9 cellular contexts compared by ENCODE assay signal in genomic region chr5:135977375-135977928, GRCh38. TPM values are rescaled to one million over a fixed set of nuclear protein-coding genes. Genes with fewer than 3 reads are reported as not detected.
A peak's percentile ranks its signal among the peaks of the same experiment; 100 is the strongest.
DNase-seq lines count a peak whose midpoint lies in the region; ATAC-seq, FAIRE-seq and TF ChIP-seq lines count a peak whose summit lies in the region.
"Had no signal": no experiment of that assay in that cellular context is flagged by ENCODE, and none has a peak within 500 bp of the region (broad histone marks: within the 10 kb centered on the region; RNA-seq: fewer than 3 reads in every experiment).

No MANE protein-coding gene starts in this region.

- no peaks in the 10 kb centered on the region for H3K9me1 ChIP-seq in keratinocyte (ENCODE audit: control insufficient read depth, extremely low read depth, insufficient read depth, low read length)

- no peak overlapping the region for H3K4me2 ChIP-seq in OCI-LY1 (ENCODE audit: low read length)
- no peak overlapping the region for H3K4me2 ChIP-seq in keratinocyte (ENCODE audit: control insufficient read depth, extremely low read depth, insufficient read depth, low read depth, low read length)

- no peaks in the 10 kb centered on the region for H3K27me3 ChIP-seq in OCI-LY1 (ENCODE audit: insufficient read depth, low read length)
- no peaks in the 10 kb centered on the region for H3K27me3 ChIP-seq in ascending aorta
- no peaks in the 10 kb centered on the region for H3K27me3 ChIP-seq in keratinocyte (ENCODE audit: control insufficient read depth, extremely low read depth, insufficient read depth, low read length)

- H3K27ac ChIP-seq in OCI-LY1 (ENCODE audit: low read depth, low read length, poor library complexity, severe bottlenecking) (no peak overlapping the region), ascending aorta (no peak overlapping the region), keratinocyte (ENCODE audit: control insufficient read depth, insufficient read depth, low read length) (no peak overlapping the region)

- H3K9me2 ChIP-seq in OCI-LY1 (ENCODE audit: low read depth, low read length), result no peaks in the 10 kb centered on the region

- DNase-seq in CD1c-positive myeloid dendritic cell (ENCODE audit: extremely low spot score) (peak; percentile 90), ascending aorta (ENCODE audit: low spot score in 2 of 2) (peak; percentile 55 to 84), keratinocyte (ENCODE audit: low read depth, low spot score) (peak; percentile 25), HTR-8/SVneo (ENCODE audit: insufficient read length, low spot score) (no peak), mesenteric fat pad (ENCODE audit: low spot score) (no peak)
- DNase-seq in stimulated activated CD4-positive, alpha-beta T cell treated with anti-CD3 and anti-CD28 coated beads, TNF-alpha, amount 100 ng/mL, for 24 hours (ENCODE audit: low read depth in 3 of 3), result peak; percentile 4 to 47 (median 15)

- dilution Hi-C loops in keratinocyte (cut with MboI; ENCODE audit: extremely low pct_ligation_motif_present, low sequenced_read_pairs), result no loop called here

- no peaks in the 10 kb centered on the region for H3F3A ChIP-seq in OCI-LY1 (ENCODE audit: insufficient read depth, low read length)

- H2AFZ ChIP-seq in OCI-LY1 (ENCODE audit: low read length) (no peak overlapping the region), keratinocyte (ENCODE audit: control insufficient read depth, low read length) (no peak overlapping the region)

- FAIRE-seq in keratinocyte (lab: Jason Lieb, UNC) (peak; percentile 66), HTR-8/SVneo (lab: Jason Lieb, UNC) (no peak)
- FAIRE-seq: islet of Langerhans had no signal

- H3K4me1 ChIP-seq in OCI-LY1 (ENCODE audit: insufficient read depth, low read length, severe bottlenecking) (no peaks in the 10 kb centered on the region), ascending aorta (peaks cover 0 to 9% of the 10 kb centered on the region in 2 donors), keratinocyte (ENCODE audit: control insufficient read depth, extremely low read depth, insufficient read depth, low read length) (peaks cover 8% of the 10 kb centered on the region)

- TF ChIP-seq CTCF in OCI-LY1 (IDR thresholded peaks at IDR 0.05; ENCODE audit: low read length) (peak; percentile 85), ascending aorta (IDR thresholded peaks at IDR 0.05) (peak; percentile 18 to 43 (median 40)), keratinocyte (optimal IDR thresholded peaks at IDR 0.05 in 1 of 3, IDR thresholded peaks at IDR 0.05 in 1 of 3, conservative IDR thresholded peaks at IDR 0.05 in 1 of 3; ENCODE audit: extremely low read depth in 1 of 3, insufficient read depth in 2 of 3, low read length in 3 of 3) (peak; percentile 90 to 98 (median 97))

- intact Hi-C loops in ascending aorta (cut with DNase I), result no loop called here

- H3K9ac ChIP-seq in OCI-LY1 (ENCODE audit: low read length), result no peak overlapping the region
- H3K9ac ChIP-seq in keratinocyte (ENCODE audit: control insufficient read depth, extremely low read depth, insufficient read depth, low read length), result no peak overlapping the region

- H3K36me3 ChIP-seq in OCI-LY1 (ENCODE audit: insufficient read depth, low read length), result no peaks in the 10 kb centered on the region
- no peaks in the 10 kb centered on the region for H3K36me3 ChIP-seq in ascending aorta
- no peaks in the 10 kb centered on the region for H3K36me3 ChIP-seq in keratinocyte (ENCODE audit: control insufficient read depth in 2 of 2, extremely low read depth in 1 of 2, insufficient read depth in 2 of 2, low read length in 2 of 2)

- H3K9me3 ChIP-seq in OCI-LY1 (ENCODE audit: low read length) (no peaks in the 10 kb centered on the region), ascending aorta (no peaks in the 10 kb centered on the region), keratinocyte (ENCODE audit: control insufficient read depth, low read depth, low read length) (no peaks in the 10 kb centered on the region)

- H4K20me1 ChIP-seq in OCI-LY1 (ENCODE audit: insufficient read depth, low read length) (no peaks in the 10 kb centered on the region), keratinocyte (ENCODE audit: control insufficient read depth, extremely low read depth, insufficient read depth, low read length) (no peaks in the 10 kb centered on the region)

- H3K79me2 ChIP-seq in OCI-LY1 (ENCODE audit: insufficient read depth, low read length), result no peaks in the 10 kb centered on the region
- H3K79me2 ChIP-seq in keratinocyte (ENCODE audit: control insufficient read depth, insufficient read depth, low read length), result no peaks in the 10 kb centered on the region

- no peak overlapping the region for H3K4me3 ChIP-seq in OCI-LY1 (ENCODE audit: low read depth, low read length, poor library complexity, severe bottlenecking)
- H3K4me3 ChIP-seq in ascending aorta, result no peak overlapping the region
- no peak overlapping the region for H3K4me3 ChIP-seq in keratinocyte (ENCODE audit: control insufficient read depth in 2 of 3, extremely low read depth in 1 of 3, insufficient read depth in 2 of 3, low read depth in 1 of 3, low read length in 3 of 3)

- peak; percentile 82 for ATAC-seq in GM21717 (IDR thresholded peaks at IDR 0.05; ENCODE audit: unreplicated experiment)

RNA-seq across cellular contexts. Expression of gene LECT2, which starts 22.7 kb away (rescaled TPM):
- not detected for total RNA-seq in ascending aorta
- polyA plus RNA-seq in keratinocyte, result 0.08 TPM in 1 of 3 replicates, not detected in the others
- polyA plus RNA-seq in keratinocyte (2011; ENCODE audit: low read depth), result not detected
- polyA plus RNA-seq in keratinocyte (2011; cell fraction: cytosol; rRNA removed), result not detected in 2 replicates
- not detected in 2 replicates for polyA plus RNA-seq in keratinocyte (2011; cell fraction: nucleus; rRNA removed)
- not detected in 2 replicates for polyA plus RNA-seq in keratinocyte (2012; ENCODE audit: low replicate concordance)
- polyA minus RNA-seq in keratinocyte, result not detected in 3 replicates
- not detected for polyA minus RNA-seq in keratinocyte (2011; cell fraction: cytosol; rRNA and poly(A)+ RNA removed)
- not detected in 2 replicates for polyA minus RNA-seq in keratinocyte (2011; cell fraction: nucleus; rRNA and poly(A)+ RNA removed)
- not detected for total RNA-seq in mesenteric fat pad

RNA-seq across cellular contexts. Expression of gene TGFBI, which starts 51.3 kb away (rescaled TPM):
- total RNA-seq in ascending aorta (174 TPM), mesenteric fat pad (254 TPM)
- 270 to 490 TPM (median 379 TPM) in 3 replicates for polyA plus RNA-seq in keratinocyte
- 92.0 TPM for polyA plus RNA-seq in keratinocyte (2011; ENCODE audit: low read depth)
- 190 and 225 TPM in 2 replicates for polyA plus RNA-seq in keratinocyte (2011; cell fraction: cytosol; rRNA removed)
- 856 and 930 TPM in 2 replicates for polyA plus RNA-seq in keratinocyte (2011; cell fraction: nucleus; rRNA removed)
- polyA plus RNA-seq in keratinocyte (2012; ENCODE audit: low replicate concordance), result 178 and 370 TPM in 2 replicates
- 282 to 529 TPM (median 401 TPM) in 3 replicates for polyA minus RNA-seq in keratinocyte
- polyA minus RNA-seq in keratinocyte (2011; cell fraction: cytosol; rRNA and poly(A)+ RNA removed), result 410 TPM
- polyA minus RNA-seq in keratinocyte (2011; cell fraction: nucleus; rRNA and poly(A)+ RNA removed), result 536 and 762 TPM in 2 replicates

Comparison
In these comparisons a context has a peak if more than half of its experiments do, and no peak if none do; other contexts are left out.
1. DNase-seq: peak in CD1c-positive myeloid dendritic cell (single experiment), ascending aorta (2 of 2), keratinocyte (single experiment) and stimulated activated CD4-positive, alpha-beta T cell treated with anti-CD3 and anti-CD28 coated beads, TNF-alpha, amount 100 ng/mL, for 24 hours (3 of 3); none in HTR-8/SVneo (single experiment) and mesenteric fat pad (single experiment).
2. CTCF ChIP-seq: peak in every context shown above with its lines; median percentile 97 in keratinocyte; 85 in OCI-LY1; 40 in ascending aorta.